8 cellular contexts compared by ENCODE assay signal in the genomic region with DNA sequence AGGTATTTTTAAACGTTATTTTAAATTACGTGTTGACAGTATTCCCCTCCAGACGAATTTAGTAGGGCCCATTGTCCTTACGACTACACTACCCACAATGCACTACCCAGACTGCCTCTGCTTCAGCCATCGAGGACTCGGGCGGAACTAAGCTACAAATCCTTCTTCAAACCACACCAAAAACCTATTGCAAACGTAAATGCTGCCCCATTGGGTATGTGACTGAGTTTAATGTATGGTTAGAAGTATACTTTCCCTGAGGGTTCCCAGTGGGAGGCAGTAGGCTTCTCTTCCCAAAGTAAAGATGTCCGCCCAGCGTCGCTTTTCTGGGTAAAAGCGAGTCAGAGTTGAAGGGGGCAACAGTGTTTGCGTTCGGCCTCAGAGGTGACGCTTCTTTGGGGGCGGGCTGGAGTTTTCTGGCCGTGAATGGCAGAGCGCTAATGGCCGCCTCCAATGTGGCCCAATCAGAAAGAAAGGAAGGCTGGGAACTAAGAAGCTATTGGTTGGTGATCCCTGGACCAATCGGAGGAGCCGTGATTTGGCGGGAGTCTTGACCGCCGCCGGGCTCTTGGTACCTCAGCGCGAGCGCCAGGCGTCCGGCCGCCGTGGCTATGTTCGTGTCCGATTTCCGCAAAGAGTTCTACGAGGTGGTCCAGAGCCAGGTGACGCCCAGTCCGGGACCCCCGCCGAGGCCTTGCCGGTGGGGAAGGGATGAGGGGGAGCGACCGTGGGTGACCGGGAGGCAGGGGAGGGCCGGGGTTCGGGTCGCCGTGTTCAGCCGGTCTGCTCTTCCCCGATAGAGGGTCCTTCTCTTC. TPM values are rescaled to one million over a fixed set of nuclear protein-coding genes. Genes with fewer than 3 reads are reported as not detected.
DNase-seq lines count a peak whose midpoint lies in the region; ATAC-seq and TF ChIP-seq lines count a peak whose summit lies in the region.

A gene with protein sequence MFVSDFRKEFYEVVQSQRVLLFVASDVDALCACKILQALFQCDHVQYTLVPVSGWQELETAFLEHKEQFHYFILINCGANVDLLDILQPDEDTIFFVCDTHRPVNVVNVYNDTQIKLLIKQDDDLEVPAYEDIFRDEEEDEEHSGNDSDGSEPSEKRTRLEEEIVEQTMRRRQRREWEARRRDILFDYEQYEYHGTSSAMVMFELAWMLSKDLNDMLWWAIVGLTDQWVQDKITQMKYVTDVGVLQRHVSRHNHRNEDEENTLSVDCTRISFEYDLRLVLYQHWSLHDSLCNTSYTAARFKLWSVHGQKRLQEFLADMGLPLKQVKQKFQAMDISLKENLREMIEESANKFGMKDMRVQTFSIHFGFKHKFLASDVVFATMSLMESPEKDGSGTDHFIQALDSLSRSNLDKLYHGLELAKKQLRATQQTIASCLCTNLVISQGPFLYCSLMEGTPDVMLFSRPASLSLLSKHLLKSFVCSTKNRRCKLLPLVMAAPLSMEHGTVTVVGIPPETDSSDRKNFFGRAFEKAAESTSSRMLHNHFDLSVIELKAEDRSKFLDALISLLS (plus strand): TSS at position 563 of the 815 bp plus-strand sequence. CDS start 49 bp downstream, at position 612.

- H3K9me3 ChIP-seq in PC-3 (ENCODE audit: low read length) (no peaks in the 10 kb centered on the region), mononuclear cell (ENCODE audit: low read depth, low read length) (no peaks in the 10 kb centered on the region)

- H3K9ac ChIP-seq in PC-3 (ENCODE audit: low read length), result peak within 1 kb of the TSS; percentile 97

- H3K4me3 ChIP-seq in PC-3 (ENCODE audit: low read length) (peak within 1 kb of the TSS; percentile 88), epithelial cell of esophagus (ENCODE audit: low read length) (peak within 1 kb of the TSS; percentile 87), mononuclear cell (ENCODE audit: low read length) (peak within 1 kb of the TSS; percentile 79)

- TF ChIP-seq RAD21 in Ishikawa (IDR thresholded peaks at IDR 0.05; ENCODE audit: low read depth), result no peak

- H3K79me2 ChIP-seq in PC-3 (ENCODE audit: low read length), result peaks cover 68% of the 10 kb centered on the region

- no TSS peak for BruUV-seq in PC-3 (replicated peaks; lab: Mats Ljungman, UMichigan)

- DNase-seq in DMS114 treated with DMSO at 0.1 percent for 48 hours (lab: John Stamatoyannopoulos, UW; ENCODE audit: unreplicated experiment) (peak; percentile 97), PC-3 (peak; percentile 93), activated T-cell treated with anti-CD3 and anti-CD28 coated beads for 48 hours (ENCODE audit: low read depth) (peak; percentile 88), epithelial cell of esophagus (ENCODE audit: low read depth) (peak; percentile 99)
- DNase-seq in stimulated activated CD8-positive, alpha-beta memory T cell treated with anti-CD3 and anti-CD28 coated beads, Interleukin-4, amount 100 ng/mL, for 1 hour (ENCODE audit: low read depth in 2 of 2, low spot score in 1 of 2), result peak; percentile 86

- TF ChIP-seq CTCF in PC-3 (conservative IDR thresholded peaks at IDR 0.05; ENCODE audit: low read depth, low read length), result no peak
- no peak for TF ChIP-seq CTCF in epithelial cell of esophagus (IDR thresholded peaks at IDR 0.05; ENCODE audit: insufficient read depth, low read depth, low read length, missing control alignments)

- peak within 1 kb of the TSS; percentile 88 for H3K4me2 ChIP-seq in PC-3 (ENCODE audit: low read length)

- CTCF ChIA-PET in PC-3 (lab: Charles Lee), result interaction anchor here (1.6 kb wide), 1 partner anchor 150 kb away, joined by 6 read pairs; no protein-coding TSS in a partner anchor

- ATAC-seq in GM21576 (IDR thresholded peaks at IDR 0.05; ENCODE audit: unreplicated experiment) (peak; percentile 80), PC-3 (peak; percentile 89)

- no peak for TF ChIP-seq EP300 in Ishikawa (IDR thresholded peaks at IDR 0.05; ENCODE audit: borderline replicate concordance)

- H3K27me3 ChIP-seq in PC-3 (ENCODE audit: low read length) (no peaks in the 10 kb centered on the region), mononuclear cell (ENCODE audit: insufficient read depth, low read length) (no peaks in the 10 kb centered on the region)

- H2AFZ ChIP-seq in PC-3 (ENCODE audit: low read length), result peak within 1 kb of the TSS; percentile 96

- peaks cover 29% of the 10 kb centered on the region for H4K20me1 ChIP-seq in PC-3 (ENCODE audit: low read length)

- peaks cover 18% of the 10 kb centered on the region for H3K36me3 ChIP-seq in PC-3 (ENCODE audit: low read depth, low read length)

- no peaks in the 10 kb centered on the region for H3K9me2 ChIP-seq in PC-3 (replicated peaks; ENCODE audit: low read length)

- H3K4me1 ChIP-seq in PC-3 (ENCODE audit: insufficient read depth, low read length) (peaks cover 11% of the 10 kb centered on the region), mononuclear cell (ENCODE audit: insufficient read depth, low read length) (peaks cover 22% of the 10 kb centered on the region)

- intact Hi-C loops in PC-3 (cut with micrococcal nuclease), result loop anchor here (5.0 kb wide), 1 partner anchor 177 kb away; no protein-coding TSS in a partner anchor

- no peaks in the 10 kb centered on the region for H3F3A ChIP-seq in PC-3 (ENCODE audit: low read length, unreplicated experiment)

- peak within 1 kb of the TSS; percentile 93 for H3K27ac ChIP-seq in PC-3 (ENCODE audit: low read length)

- POLR2A ChIA-PET in PC-3 (lab: Charles Lee; ENCODE audit: unreplicated experiment), result no interaction called here

TF ChIP-seq in Ishikawa, 13 proteins besides CTCF, POLR2A, EP300 and RAD21:
- TF ChIP-seq CEBPB (IDR thresholded peaks at IDR 0.05) (no peak), TAF1 (IDR thresholded peaks at IDR 0.05; ENCODE audit: low read depth) (no peak), YY1 (IDR thresholded peaks at IDR 0.05; ENCODE audit: low read depth) (peak; percentile 99), TEAD4 (IDR thresholded peaks at IDR 0.05) (no peak), TCF12 (IDR thresholded peaks at IDR 0.05; ENCODE audit: low read depth) (peak; percentile 53), NFIC (IDR thresholded peaks at IDR 0.05) (no peak), CREB1 (IDR thresholded peaks at IDR 0.05; ENCODE audit: low read depth) (peak; percentile 83), ZBTB7A (IDR thresholded peaks at IDR 0.05; ENCODE audit: low read depth) (no peak), EGR1 (IDR thresholded peaks at IDR 0.05) (peak; percentile 91), FOXM1 (IDR thresholded peaks at IDR 0.05; ENCODE audit: borderline replicate concordance, low read depth) (peak; percentile 60; the same call in 1 of the 2 replicates)
- TF ChIP-seq, protein P1, sequence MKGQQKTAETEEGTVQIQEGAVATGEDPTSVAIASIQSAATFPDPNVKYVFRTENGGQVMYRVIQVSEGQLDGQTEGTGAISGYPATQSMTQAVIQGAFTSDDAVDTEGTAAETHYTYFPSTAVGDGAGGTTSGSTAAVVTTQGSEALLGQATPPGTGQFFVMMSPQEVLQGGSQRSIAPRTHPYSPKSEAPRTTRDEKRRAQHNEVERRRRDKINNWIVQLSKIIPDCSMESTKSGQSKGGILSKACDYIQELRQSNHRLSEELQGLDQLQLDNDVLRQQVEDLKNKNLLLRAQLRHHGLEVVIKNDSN (IDR thresholded peaks at IDR 0.05), result no peak
- TF ChIP-seq, protein P2, sequence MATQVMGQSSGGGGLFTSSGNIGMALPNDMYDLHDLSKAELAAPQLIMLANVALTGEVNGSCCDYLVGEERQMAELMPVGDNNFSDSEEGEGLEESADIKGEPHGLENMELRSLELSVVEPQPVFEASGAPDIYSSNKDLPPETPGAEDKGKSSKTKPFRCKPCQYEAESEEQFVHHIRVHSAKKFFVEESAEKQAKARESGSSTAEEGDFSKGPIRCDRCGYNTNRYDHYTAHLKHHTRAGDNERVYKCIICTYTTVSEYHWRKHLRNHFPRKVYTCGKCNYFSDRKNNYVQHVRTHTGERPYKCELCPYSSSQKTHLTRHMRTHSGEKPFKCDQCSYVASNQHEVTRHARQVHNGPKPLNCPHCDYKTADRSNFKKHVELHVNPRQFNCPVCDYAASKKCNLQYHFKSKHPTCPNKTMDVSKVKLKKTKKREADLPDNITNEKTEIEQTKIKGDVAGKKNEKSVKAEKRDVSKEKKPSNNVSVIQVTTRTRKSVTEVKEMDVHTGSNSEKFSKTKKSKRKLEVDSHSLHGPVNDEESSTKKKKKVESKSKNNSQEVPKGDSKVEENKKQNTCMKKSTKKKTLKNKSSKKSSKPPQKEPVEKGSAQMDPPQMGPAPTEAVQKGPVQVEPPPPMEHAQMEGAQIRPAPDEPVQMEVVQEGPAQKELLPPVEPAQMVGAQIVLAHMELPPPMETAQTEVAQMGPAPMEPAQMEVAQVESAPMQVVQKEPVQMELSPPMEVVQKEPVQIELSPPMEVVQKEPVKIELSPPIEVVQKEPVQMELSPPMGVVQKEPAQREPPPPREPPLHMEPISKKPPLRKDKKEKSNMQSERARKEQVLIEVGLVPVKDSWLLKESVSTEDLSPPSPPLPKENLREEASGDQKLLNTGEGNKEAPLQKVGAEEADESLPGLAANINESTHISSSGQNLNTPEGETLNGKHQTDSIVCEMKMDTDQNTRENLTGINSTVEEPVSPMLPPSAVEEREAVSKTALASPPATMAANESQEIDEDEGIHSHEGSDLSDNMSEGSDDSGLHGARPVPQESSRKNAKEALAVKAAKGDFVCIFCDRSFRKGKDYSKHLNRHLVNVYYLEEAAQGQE (IDR thresholded peaks at IDR 0.05; ENCODE audit: low read depth), result no peak
- TF ChIP-seq, protein P3, sequence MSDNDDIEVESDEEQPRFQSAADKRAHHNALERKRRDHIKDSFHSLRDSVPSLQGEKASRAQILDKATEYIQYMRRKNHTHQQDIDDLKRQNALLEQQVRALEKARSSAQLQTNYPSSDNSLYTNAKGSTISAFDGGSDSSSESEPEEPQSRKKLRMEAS (IDR thresholded peaks at IDR 0.05), result peak; percentile 76

RNA-seq across cellular contexts. Expression of the gene that starts here (rescaled TPM):
- total RNA-seq in PC-3 (2014; rRNA removed) (70.9 and 77.1 TPM in 2 replicates), mononuclear cell (0.42 TPM)

Comparison
In these comparisons a context has a peak if more than half of its experiments do, and no peak if none do; other contexts are left out.
1. Peak in every context shown above with its lines: DNase-seq, ATAC-seq, H3K4me3 ChIP-seq and H3K27ac ChIP-seq.
2. RNA of the gene that starts here (total RNA-seq): 70.9 to 77.1 TPM in PC-3; 0.42 TPM in mononuclear cell (single experiment); every median in the first group is over 10 times any median in the second.